In genomic region chr1:156804572-156805243, GRCh38 we compare ENCODE assay signal across 8 cellular contexts. TPM values are rescaled to one million over a fixed set of nuclear protein-coding genes. Genes with fewer than 3 reads are reported as not detected.
DNase-seq lines count a peak whose midpoint lies in the region; ATAC-seq, FAIRE-seq and TF ChIP-seq lines count a peak whose summit lies in the region.

No MANE protein-coding gene starts in this region.

- peaks cover 20 to 27% of the 10 kb centered on the region in 2 donors for H3K36me3 Mint-ChIP-seq in activated T-cell treated with anti-CD3 and anti-CD28 coated beads, Interleukin-2, amount 50 U/mL, for 72 hours (ENCODE audit: insufficient read depth in 2 of 2)

- no peaks in the 10 kb centered on the region for H3K9me3 ChIP-seq in thymus (ENCODE audit: control insufficient read depth)

- DNase-seq in activated T-cell treated with anti-CD3 and anti-CD28 coated beads, Interleukin-2, amount 50 U/mL, for 72 hours: no peak
- DNase-seq in activated T-cell treated with anti-CD3 and anti-CD28 coated beads for 4 hours (no peak), RCC 7860 (ENCODE audit: low spot score) (peak; percentile 72), fibroblast of the aortic adventitia (ENCODE audit: low read depth) (peak; percentile 65)
- DNase-seq in stimulated activated CD4-positive, alpha-beta T cell treated with anti-CD3 and anti-CD28 coated beads, Interleukin-2, amount 100 ng/mL, for 24 hours: no peak

- TF ChIP-seq CTCF in fibroblast of the aortic adventitia (IDR thresholded peaks at IDR 0.05; ENCODE audit: insufficient read depth, low read length): no peak

- no peaks in the 10 kb centered on the region for H3K4me1 ChIP-seq in thymus (ENCODE audit: control insufficient read depth, insufficient read depth, low read length)

- peaks cover 56% of the 10 kb centered on the region for H3K36me3 ChIP-seq in thymus (ENCODE audit: control insufficient read depth, insufficient read depth)

- H3K27ac Mint-ChIP-seq in activated T-cell treated with anti-CD3 and anti-CD28 coated beads, Interleukin-2, amount 50 U/mL, for 72 hours: peak overlapping the region; percentile 84

- H3K4me1 Mint-ChIP-seq in activated T-cell treated with anti-CD3 and anti-CD28 coated beads, Interleukin-2, amount 50 U/mL, for 72 hours (ENCODE audit: low read depth): peaks cover 64% of the 10 kb centered on the region

- ATAC-seq in activated T-cell treated with anti-CD3 and anti-CD28 coated beads, Interleukin-2, amount 50 U/mL, for 72 hours (replicated peaks in 1 of 2): no peak
- ATAC-seq in GM18867 (IDR thresholded peaks at IDR 0.05; ENCODE audit: unreplicated experiment) (no peak), GM21515 (IDR thresholded peaks at IDR 0.05; ENCODE audit: unreplicated experiment) (no peak)

- peak; percentile 78 for FAIRE-seq in RCC 7860 (lab: Jason Lieb, UNC)

- no peaks in the 10 kb centered on the region for H3K9me3 Mint-ChIP-seq in activated T-cell treated with anti-CD3 and anti-CD28 coated beads, Interleukin-2, amount 50 U/mL, for 72 hours

- 66% methylated on average over 6 of the region's 6 CpGs for WGBS in thymus

- H3K27me3 ChIP-seq in thymus (ENCODE audit: control insufficient read depth, insufficient read depth): no peaks in the 10 kb centered on the region

- H3K4me3 Mint-ChIP-seq in activated T-cell treated with anti-CD3 and anti-CD28 coated beads, Interleukin-2, amount 50 U/mL, for 72 hours: no peak overlapping the region

- H3K4me3 ChIP-seq in fibroblast of the aortic adventitia (ENCODE audit: low read depth, low read length) (no peak overlapping the region), thymus (ENCODE audit: low read length) (no peak overlapping the region)

- H3K27ac ChIP-seq in thymus (ENCODE audit: low read depth): peak overlapping the region; percentile 53

- no peaks in the 10 kb centered on the region for H3K27me3 Mint-ChIP-seq in activated T-cell treated with anti-CD3 and anti-CD28 coated beads, Interleukin-2, amount 50 U/mL, for 72 hours (ENCODE audit: low read depth)

RNA-seq across cellular contexts. Expression of gene SH2D2A, which starts 11.9 kb away (rescaled TPM):
- 100 to 1,000 TPM; 221 to 246 TPM for total RNA-seq in activated T-cell treated with anti-CD3 and anti-CD28 coated beads, Interleukin-2, amount 50 U/mL, for 72 hours
- not detected in 2 replicates for total RNA-seq in fibroblast of the aortic adventitia (ENCODE audit: low replicate concordance)
- polyA plus RNA-seq in thymus: 44.8 TPM

RNA-seq across cellular contexts. Expression of gene PRCC, which starts 37.4 kb away (rescaled TPM):
- total RNA-seq in activated T-cell treated with anti-CD3 and anti-CD28 coated beads, Interleukin-2, amount 50 U/mL, for 72 hours: 10 to 100 TPM; 67.7 to 84.4 TPM
- 28.3 and 33.8 TPM in 2 replicates for total RNA-seq in fibroblast of the aortic adventitia (ENCODE audit: low replicate concordance)
- 72.9 TPM for polyA plus RNA-seq in thymus

RNA-seq across cellular contexts. Expression of gene HDGF, which starts 53.2 kb away (rescaled TPM):
- 100 to 1,000 TPM; 185 to 217 TPM for total RNA-seq in activated T-cell treated with anti-CD3 and anti-CD28 coated beads, Interleukin-2, amount 50 U/mL, for 72 hours
- 146 and 299 TPM in 2 replicates for total RNA-seq in fibroblast of the aortic adventitia (ENCODE audit: low replicate concordance)
- polyA plus RNA-seq in thymus: 116 TPM

RNA-seq across cellular contexts. Expression of gene INSRR, which starts 54.2 kb away (rescaled TPM):
- under 1 TPM; 0.17 to 0.30 TPM for total RNA-seq in activated T-cell treated with anti-CD3 and anti-CD28 coated beads, Interleukin-2, amount 50 U/mL, for 72 hours
- total RNA-seq in fibroblast of the aortic adventitia (ENCODE audit: low replicate concordance): 0.08 TPM in 1 of 2 replicates, not detected in the other
- polyA plus RNA-seq in thymus: 0.43 TPM

RNA-seq across cellular contexts. Expression of gene NTRK1, which starts 56.0 kb away (rescaled TPM):
- 10 to 100 TPM; 16.8 to 21.4 TPM for total RNA-seq in activated T-cell treated with anti-CD3 and anti-CD28 coated beads, Interleukin-2, amount 50 U/mL, for 72 hours
- total RNA-seq in fibroblast of the aortic adventitia (ENCODE audit: low replicate concordance): 0.09 TPM in 1 of 2 replicates, not detected in the other
- 3.1 TPM for polyA plus RNA-seq in thymus

Comparison
In these comparisons a context has a peak if more than half of its experiments do, and no peak if none do; other contexts are left out.
1. DNase-seq: peak in RCC 7860 (single experiment) and fibroblast of the aortic adventitia (single experiment); none in activated T-cell treated with anti-CD3 and anti-CD28 coated beads, Interleukin-2, amount 50 U/mL, for 72 hours (0 of 2), activated T-cell treated with anti-CD3 and anti-CD28 coated beads for 4 hours (single experiment) and stimulated activated CD4-positive, alpha-beta T cell treated with anti-CD3 and anti-CD28 coated beads, Interleukin-2, amount 100 ng/mL, for 24 hours (0 of 2).
2. RNA of gene SH2D2A, which starts 11.9 kb away (total RNA-seq): 221 to 246 TPM in activated T-cell treated with anti-CD3 and anti-CD28 coated beads, Interleukin-2, amount 50 U/mL, for 72 hours; not detected in fibroblast of the aortic adventitia; every median in the first group is over 100 times any median in the second.